Comparison of ENCODE assay signal across 13 cellular contexts in the genomic region with DNA sequence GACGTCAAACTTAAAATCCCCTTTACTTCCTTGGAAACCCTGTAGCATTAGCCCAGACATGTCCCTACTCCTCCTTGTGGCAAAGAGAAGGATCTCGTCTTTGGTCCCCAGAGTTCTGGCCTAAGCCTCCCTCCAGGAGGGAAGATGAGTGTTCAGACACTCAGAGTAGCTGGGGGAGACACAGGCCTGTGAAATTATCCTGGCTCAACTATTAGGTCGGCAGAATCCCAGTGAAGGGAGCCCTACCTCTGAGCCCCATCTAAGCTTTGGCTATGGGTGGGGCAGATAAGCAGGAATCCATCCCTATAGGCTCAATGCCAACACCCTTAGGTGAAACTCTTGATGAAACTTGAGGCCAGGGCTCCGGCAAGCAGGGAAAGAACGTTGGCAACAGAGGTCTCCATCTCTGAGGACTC. TPM values are rescaled to one million over a fixed set of nuclear protein-coding genes. Genes with fewer than 3 reads are reported as not detected.
DNase-seq lines count a peak whose midpoint lies in the region; ATAC-seq and TF ChIP-seq lines count a peak whose summit lies in the region.
"Had no signal": no experiment of that assay in that cellular context is flagged by ENCODE, and none has a peak within 500 bp of the region (broad histone marks: within the 10 kb centered on the region; RNA-seq: fewer than 3 reads in every experiment).

No MANE protein-coding gene starts in this region.

- peak; percentile 68 for TF ChIP-seq CTCF in Panc1 (IDR thresholded peaks at IDR 0.05)

- peaks cover 18% of the 10 kb centered on the region for H3K4me1 ChIP-seq in Panc1 (ENCODE audit: control insufficient read depth, insufficient read depth, low read length)

- POLR2A ChIA-PET in Panc1 (lab: Charles Lee), result no interaction called here

- H3K27me3 Mint-ChIP-seq in activated CD8-positive, alpha-beta memory T cell treated with anti-CD3 and anti-CD28 coated beads, Interleukin-2, amount 10 ng/mL, durations not matched to agents 7 days and 5 days, result no peaks in the 10 kb centered on the region
- H3K27me3 Mint-ChIP-seq: memory B cell; stimulated activated naive CD8-positive, alpha-beta T cell treated with anti-CD3 and anti-CD28 coated beads, Interleukin-15, Interleukin-2, amounts not matched to agents 100 ng/mL and 50 ng/mL, for 24 hours had no signal

- in situ Hi-C loops in Panc1 (cut with HindIII; ENCODE audit: low pct_unique_long_range_greater_than_20kb, low sequenced_read_pairs), result no loop called here

- no peaks in the 10 kb centered on the region; the same call in 1 of the 2 replicates for H3K36me3 ChIP-seq in Panc1 (ENCODE audit: control insufficient read depth, insufficient read depth, low read length)

- intact Hi-C loops in Panc1 (cut with micrococcal nuclease; ENCODE audit: unreplicated experiment), result no loop called here

- no peak overlapping the region for H3K4me3 ChIP-seq in Panc1 (ENCODE audit: low read depth in 2 of 2, low read length in 2 of 2)
- no peak overlapping the region for H3K4me3 ChIP-seq in skin epidermis

- CTCF ChIA-PET in Panc1 (lab: Charles Lee), result no interaction called here
- CTCF ChIA-PET in activated CD8-positive, alpha-beta memory T cell treated with anti-CD3 and anti-CD28 coated beads, Interleukin-2, amount 10 ng/mL, durations not matched to agents 7 days and 5 days (lab: Charles Lee), result interaction anchor here (1.0 to 1.2 kb wide), 2 partner anchors 9 to 17 kb away, joined by 3 to 5 read pairs; no protein-coding TSS in a partner anchor

- no peak for ATAC-seq in Panc1
- ATAC-seq in activated CD8-positive, alpha-beta memory T cell treated with anti-CD3 and anti-CD28 coated beads, Interleukin-2, amount 10 ng/mL, durations not matched to agents 7 days and 5 days, result no peak

- no peaks in the 10 kb centered on the region for H3K36me3 Mint-ChIP-seq in activated CD8-positive, alpha-beta memory T cell treated with anti-CD3 and anti-CD28 coated beads, Interleukin-2, amount 10 ng/mL, durations not matched to agents 7 days and 5 days

- no TSS peak for BruUV-seq in Panc1 (replicated peaks; lab: Mats Ljungman, UMichigan)

- no peaks in the 10 kb centered on the region for H3K27me3 ChIP-seq in Panc1 (ENCODE audit: control insufficient read depth, insufficient read depth, low read length)

- no peak overlapping the region for H3K4me3 Mint-ChIP-seq in activated CD8-positive, alpha-beta memory T cell treated with anti-CD3 and anti-CD28 coated beads, Interleukin-2, amount 10 ng/mL, durations not matched to agents 7 days and 5 days
- H3K4me3 Mint-ChIP-seq: memory B cell; stimulated activated naive CD8-positive, alpha-beta T cell treated with anti-CD3 and anti-CD28 coated beads, Interleukin-15, Interleukin-2, amounts not matched to agents 100 ng/mL and 50 ng/mL, for 24 hours had no signal

- H3K9me3 ChIP-seq in Panc1 (ENCODE audit: control insufficient read depth, insufficient read depth, low read depth, low read length), result no peaks in the 10 kb centered on the region

- no peak overlapping the region for H3K27ac Mint-ChIP-seq in activated CD8-positive, alpha-beta memory T cell treated with anti-CD3 and anti-CD28 coated beads, Interleukin-2, amount 10 ng/mL, durations not matched to agents 7 days and 5 days
- H3K27ac Mint-ChIP-seq: stimulated activated naive CD8-positive, alpha-beta T cell treated with anti-CD3 and anti-CD28 coated beads, Interleukin-15, Interleukin-2, amounts not matched to agents 100 ng/mL and 50 ng/mL, for 24 hours had no signal

- H3K27ac ChIP-seq in Panc1 (ENCODE audit: low read length) (peak overlapping the region; percentile 94), epithelial cell of prostate (peak overlapping the region; percentile 99), skin epidermis (peak overlapping the region in 20 of 21 experiments; percentile 68 to 98 (median 93))

- peaks cover 29% of the 10 kb centered on the region for H3K4me1 Mint-ChIP-seq in activated CD8-positive, alpha-beta memory T cell treated with anti-CD3 and anti-CD28 coated beads, Interleukin-2, amount 10 ng/mL, durations not matched to agents 7 days and 5 days

- no peaks in the 10 kb centered on the region for H3K9me3 Mint-ChIP-seq in activated CD8-positive, alpha-beta memory T cell treated with anti-CD3 and anti-CD28 coated beads, Interleukin-2, amount 10 ng/mL, durations not matched to agents 7 days and 5 days (ENCODE audit: low read depth)
- H3K9me3 Mint-ChIP-seq: memory B cell; stimulated activated naive CD8-positive, alpha-beta T cell treated with anti-CD3 and anti-CD28 coated beads, Interleukin-15, Interleukin-2, amounts not matched to agents 100 ng/mL and 50 ng/mL, for 24 hours had no signal

- peak; percentile 42 for DNase-seq in GM03348 (ENCODE audit: low spot score)
- no peak for DNase-seq in Panc1 (ENCODE audit: low read depth, low spot score)
- DNase-seq in epithelial cell of prostate (ENCODE audit: low read depth, low spot score), result no peak
- DNase-seq in activated CD8-positive, alpha-beta memory T cell treated with anti-CD3 and anti-CD28 coated beads, Interleukin-2, amount 10 ng/mL, durations not matched to agents 7 days and 5 days, result no peak
- DNase-seq in NCI-H510A (lab: John Stamatoyannopoulos, UW), result no peak
- no peak for DNase-seq in OCI-M1 (lab: John Stamatoyannopoulos, UW)
- DNase-seq: activated effector memory CD4-positive, alpha-beta T cell treated with anti-CD3 and anti-CD28 coated beads, Interleukin-2, amount 50 U/mL, for 16 hours; NCI-H2107 had no signal

RNA-seq across cellular contexts. Expression of a gene that starts 1.7 kb away (rescaled TPM):
- total RNA-seq in Panc1 (2021; ENCODE audit: unreplicated experiment), result 188 TPM
- 353 TPM for polyA plus RNA-seq in Panc1 (2012; ENCODE audit: insufficient read length)
- under 1 TPM in 1 of 2 experiments, not detected in 1; 0.73 TPM for total RNA-seq in activated CD8-positive, alpha-beta memory T cell treated with anti-CD3 and anti-CD28 coated beads, Interleukin-2, amount 10 ng/mL, durations not matched to agents 7 days and 5 days
- total RNA-seq: skeletal muscle tissue had no signal

RNA-seq across cellular contexts. Expression of a gene that starts 28.8 kb away (rescaled TPM):
- 41.9 TPM for total RNA-seq in Panc1 (2021; ENCODE audit: unreplicated experiment)
- polyA plus RNA-seq in Panc1 (2012; ENCODE audit: insufficient read length), result 51.1 TPM
- total RNA-seq in activated CD8-positive, alpha-beta memory T cell treated with anti-CD3 and anti-CD28 coated beads, Interleukin-2, amount 10 ng/mL, durations not matched to agents 7 days and 5 days, result 10 to 100 TPM; 32.9 to 41.1 TPM

RNA-seq across cellular contexts. Expression of a gene that starts 34.8 kb away (rescaled TPM):
- total RNA-seq in Panc1 (2021; ENCODE audit: unreplicated experiment), result 45.4 TPM
- polyA plus RNA-seq in Panc1 (2012; ENCODE audit: insufficient read length), result 66.3 TPM
- total RNA-seq in activated CD8-positive, alpha-beta memory T cell treated with anti-CD3 and anti-CD28 coated beads, Interleukin-2, amount 10 ng/mL, durations not matched to agents 7 days and 5 days, result 10 to 100 TPM; 53.1 to 54.9 TPM

RNA-seq across cellular contexts. Expression of a gene that starts 39.0 kb away (rescaled TPM):
- total RNA-seq in Panc1 (2021; ENCODE audit: unreplicated experiment), result 29.7 TPM
- polyA plus RNA-seq in Panc1 (2012; ENCODE audit: insufficient read length), result 32.1 TPM
- 10 to 100 TPM; 15.0 to 17.0 TPM for total RNA-seq in activated CD8-positive, alpha-beta memory T cell treated with anti-CD3 and anti-CD28 coated beads, Interleukin-2, amount 10 ng/mL, durations not matched to agents 7 days and 5 days

RNA-seq across cellular contexts. Expression of a gene that starts 52.5 kb away (rescaled TPM):
- total RNA-seq in Panc1 (2021; ENCODE audit: unreplicated experiment), result 5.2 TPM
- 19.3 TPM for polyA plus RNA-seq in Panc1 (2012; ENCODE audit: insufficient read length)
- not detected for total RNA-seq in activated CD8-positive, alpha-beta memory T cell treated with anti-CD3 and anti-CD28 coated beads, Interleukin-2, amount 10 ng/mL, durations not matched to agents 7 days and 5 days
- total RNA-seq: skeletal muscle tissue; T-helper 1 cell treated with Interleukin-12 subunit alpha and Interleukin-12 subunit beta and Interleukin-4 antibody, amounts not matched to agents 30 ng/mL and 1 ng/mL, for 36 hours had no signal

Comparison
In these comparisons a context has a peak if more than half of its experiments do, and no peak if none do; other contexts are left out.
1. RNA of a gene that starts 1.7 kb away (total RNA-seq): 188 TPM in Panc1 (single experiment); 0.73 TPM in activated CD8-positive, alpha-beta memory T cell treated with anti-CD3 and anti-CD28 coated beads, Interleukin-2, amount 10 ng/mL, durations not matched to agents 7 days and 5 days; every median in the first group is over 100 times any median in the second.
2. Peak in every context shown above with its lines, with median percentiles within 50 percentile points of each other: H3K27ac ChIP-seq.